In the genomic region with DNA sequence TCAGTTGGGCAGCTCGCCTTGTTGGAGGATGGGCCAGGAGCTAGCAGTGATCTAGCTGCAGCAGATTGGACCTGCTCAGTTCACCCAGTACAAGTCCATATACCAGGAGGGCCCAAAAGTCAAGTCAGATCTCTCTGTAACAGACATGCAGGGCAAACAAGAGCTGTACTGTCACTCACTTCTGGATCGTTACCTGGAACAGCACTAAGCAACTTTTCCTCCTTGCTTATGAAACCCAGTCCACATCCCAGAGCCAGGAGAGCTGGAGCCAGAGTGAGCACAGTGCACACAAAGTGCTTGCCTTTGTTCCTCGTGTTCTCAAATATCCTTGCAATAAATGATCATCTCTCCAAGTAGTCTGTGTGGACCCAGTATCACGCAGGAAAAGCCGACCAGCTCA, we compare ENCODE assay signal across 8 cellular contexts.
"Had no signal": no experiment of that assay in that cellular context is flagged by ENCODE, and none has a peak within 500 bp of the region (broad histone marks: within the 10 kb centered on the region; RNA-seq: fewer than 3 reads in every experiment).

No MANE protein-coding gene starts in this region.

- ATAC-seq: GM23338, K562 had no signal

- H2AFZ ChIP-seq: GM23338 had no signal

- H3K4me2 ChIP-seq: GM23338 had no signal

- FAIRE-seq: H1, H54, K562 had no signal

- DNase-seq: H9, HCEC 1CT, IMR-90 had no signal

- H3K4me3 ChIP-seq: GM23338, K562 had no signal

- H3K27ac ChIP-seq: HL-60 had no signal
